Comparison of ENCODE assay signal across 1 cellular context in the genomic region with DNA sequence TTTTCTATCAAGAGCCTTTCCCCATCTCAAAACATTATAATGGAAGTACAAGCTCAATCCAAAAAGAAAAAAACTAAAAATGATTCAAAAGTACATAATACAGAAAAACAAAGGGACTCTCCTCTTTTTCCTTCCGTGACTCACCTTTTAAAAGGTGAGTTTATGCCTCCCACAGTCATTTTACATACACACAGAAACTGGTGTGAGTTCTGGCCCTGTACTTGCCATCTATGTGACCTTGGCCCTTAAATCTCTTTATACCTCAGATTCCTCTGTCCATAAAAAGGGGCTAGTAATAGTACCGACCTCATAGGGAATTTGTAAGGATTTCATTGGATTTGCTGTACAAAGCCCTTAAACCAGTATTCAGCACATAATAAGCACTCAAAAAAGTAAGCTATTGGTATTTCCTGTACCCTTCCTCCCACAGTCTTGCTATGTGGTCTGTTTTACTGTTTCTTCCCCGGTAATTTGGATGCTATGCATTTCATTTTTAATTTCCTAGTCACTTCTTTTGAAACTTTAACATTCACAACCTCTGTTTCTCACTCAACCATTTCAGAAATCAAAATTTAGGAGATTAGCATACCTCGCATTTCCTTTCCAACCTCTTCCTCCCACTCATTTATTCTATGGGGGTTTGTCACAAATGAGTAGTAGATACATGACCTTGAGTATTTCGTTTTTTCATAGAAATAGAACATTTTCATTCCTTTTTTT.
TF ChIP-seq lines count a peak whose summit lies in the region.

No MANE protein-coding gene starts in this region.

TF ChIP-seq in HEK293T, 16 proteins besides CTCF, POLR2A, EP300 and RAD21 (continued from another document):
- no peak for TF ChIP-seq SP1 (IDR thresholded peaks at IDR 0.05)
- TF ChIP-seq ARNT (IDR thresholded peaks at IDR 0.05), result no peak
- TF ChIP-seq L3MBTL2 (conservative IDR thresholded peaks at IDR 0.05), result no peak
